Comparison of ENCODE assay signal across 17 cellular contexts in genomic region chr12:3173912-3174311, GRCh38.
DNase-seq lines count a peak whose midpoint lies in the region; ATAC-seq, FAIRE-seq and TF ChIP-seq lines count a peak whose summit lies in the region.
"Had no signal": no experiment of that assay in that cellular context is flagged by ENCODE, and none has a peak within 500 bp of the region (broad histone marks: within the 10 kb centered on the region; RNA-seq: fewer than 3 reads in every experiment).

No MANE protein-coding gene starts in this region.

- H3K9ac ChIP-seq in IMR-90 (ENCODE audit: low read depth, low read length) (no peak overlapping the region), H1 (replicated peaks in 1 of 4; ENCODE audit: extremely low read depth in 1 of 4, low read depth in 3 of 4, low read length in 3 of 4) (no peak overlapping the region), HepG2 (ENCODE audit: insufficient read depth, low read depth, low read length) (no peak overlapping the region)

- FAIRE-seq in H1 (lab: Jason Lieb, UNC): no peak
- FAIRE-seq in HepG2 (lab: Jason Lieb, UNC): no peak
- FAIRE-seq: D721Med, GM12892, GM18507, K562 had no signal

- H2BK120ac ChIP-seq in IMR-90 (ENCODE audit: low read depth, low read length) (no peak overlapping the region), H1 (replicated peaks; ENCODE audit: low read depth, low read length) (no peak overlapping the region)

- TF ChIP-seq RAD21 in IMR-90 (IDR thresholded peaks at IDR 0.05; ENCODE audit: low read length) (no peak), H1 (IDR thresholded peaks at IDR 0.05 in 1 of 2, conservative IDR thresholded peaks at IDR 0.05 in 1 of 2; ENCODE audit: low read depth in 2 of 2, low read length in 2 of 2) (no peak), HepG2 (CRISPR knock-in tag; IDR thresholded peaks at IDR 0.05) (no peak)

- H3K23me2 ChIP-seq in H1 (ENCODE audit: low read depth, low read length): peaks cover 3% of the 10 kb centered on the region; the same call in 1 of the 2 replicates

- BruUV-seq in IMR-90 (replicated peaks; lab: Mats Ljungman, UMichigan): no TSS peak
- no TSS peak for BruUV-seq in HepG2 (replicated peaks; lab: Mats Ljungman, UMichigan)

- no peak overlapping the region for H2AK9ac ChIP-seq in IMR-90 (replicated peaks; ENCODE audit: low read depth, low read length, poor library complexity)

- WGBS in IMR-90 (ENCODE audit: extremely low coverage in 2 of 2, insufficient read length in 1 of 2), 2 experiments: 100% methylated on average over 1 of the region's 5 CpGs; no CpG with 5 or more reads in 1 of the 2 experiments
- WGBS in H1 (ENCODE audit: extremely low coverage in 1 of 2, insufficient coverage in 1 of 2, insufficient read length in 1 of 2, insufficient replicate concordance in 2 of 2, low coverage in 1 of 2, low lambda C conversion rate in 2 of 2, missing lambda C conversion rate in 1 of 2), 2 experiments: 83% methylated on average over 5 of the region's 5 CpGs; no CpG with 5 or more reads in 1 of the 2 experiments
- 86% methylated on average over 5 of the region's 5 CpGs for WGBS in HepG2 (ENCODE audit: low lambda C conversion rate)

- H3K14ac ChIP-seq in IMR-90 (replicated peaks; ENCODE audit: low read depth, low read length) (no peak overlapping the region), H1 (ENCODE audit: insufficient read length) (no peak overlapping the region)

- H3K18ac ChIP-seq in IMR-90 (ENCODE audit: low read depth, low read length) (no peak overlapping the region), H1 (ENCODE audit: extremely low read depth, low read length) (no peak overlapping the region)

- no peaks in the 10 kb centered on the region for H4K20me1 ChIP-seq in IMR-90 (ENCODE audit: insufficient read depth, low read length)
- H4K20me1 ChIP-seq in H1 (replicated peaks in 1 of 2; ENCODE audit: control insufficient read depth in 1 of 2, insufficient read depth in 2 of 2, low read length in 2 of 2): no peaks in the 10 kb centered on the region
- no peaks in the 10 kb centered on the region for H4K20me1 ChIP-seq in HepG2 (ENCODE audit: insufficient read depth, low read length)

- H2AK5ac ChIP-seq in IMR-90 (ENCODE audit: low read depth, low read length) (no peak overlapping the region), H1 (ENCODE audit: low read depth, low read length) (no peak overlapping the region)

- 0 out of 2 replicates have a peak overlapping the region, but pooled peaks have one; percentile 17 for H2BK12ac ChIP-seq in H1 (ENCODE audit: low read depth, low read length)

- H3K27me3 ChIP-seq in IMR-90 (ENCODE audit: control insufficient read depth, insufficient read depth, low read length): no peaks in the 10 kb centered on the region
- H3K27me3 ChIP-seq in H1 (replicated peaks in 1 of 4; ENCODE audit: control insufficient read depth in 3 of 4, extremely low read depth in 1 of 4, insufficient read depth in 3 of 4, low read length in 3 of 4): no peaks in the 10 kb centered on the region
- H3K27me3 ChIP-seq in HepG2 (ENCODE audit: control insufficient read depth in 1 of 2, insufficient read depth in 2 of 2, low read length in 2 of 2): no peaks in the 10 kb centered on the region
- H3K27me3 ChIP-seq: BE2C had no signal

- POLR2A ChIA-PET in IMR-90 (lab: Charles Lee; ENCODE audit: unreplicated experiment): no interaction called here
- POLR2A ChIA-PET in H1 (lab: Charles Lee; ENCODE audit: partially characterized antibody): interaction anchor here (1.5 kb wide), 1 partner anchor 28 kb away, joined by 3 read pairs; no protein-coding TSS in a partner anchor
- POLR2A ChIA-PET in HepG2 (lab: Yijun Ruan, JAX): interaction anchor here (0.7 kb wide), 1 partner anchor 9 kb away, joined by 3 read pairs; no protein-coding TSS in a partner anchor

- H3K23ac ChIP-seq in IMR-90 (ENCODE audit: low read depth, low read length) (no peak overlapping the region), H1 (ENCODE audit: insufficient read length) (no peak overlapping the region)

- H3K36me3 ChIP-seq in IMR-90 (ENCODE audit: control insufficient read depth, insufficient read depth, low read length) (no peaks in the 10 kb centered on the region), H1 (ENCODE audit: control insufficient read depth in 2 of 4, insufficient read depth in 4 of 4, low read length in 3 of 4) (no peaks in the 10 kb centered on the region), HepG2 (replicated peaks in 1 of 2; ENCODE audit: control insufficient read depth in 1 of 2, insufficient read depth in 2 of 2, low read length in 2 of 2) (no peaks in the 10 kb centered on the region; a peak in 1 of 5 replicates)
- H3K36me3 ChIP-seq: BE2C had no signal

- TF ChIP-seq POLR2A in IMR-90 (IDR thresholded peaks at IDR 0.05; ENCODE audit: low read depth, low read length) (no peak), H1 (IDR thresholded peaks at IDR 0.05; ENCODE audit: control extremely low read depth in 1 of 2, low read depth in 2 of 2, low read length in 2 of 2) (no peak), HepG2 (IDR thresholded peaks at IDR 0.05; ENCODE audit: insufficient read depth in 1 of 2, low read depth in 2 of 2, low read length in 2 of 2) (no peak)

- DNase-seq in IMR-90: no peak
- no peak for DNase-seq in H1 (ENCODE audit: low read depth in 1 of 2, low spot score in 2 of 2)
- no peak for DNase-seq in HepG2 (ENCODE audit: low spot score)
- DNase-seq in NAMALWA (ENCODE audit: low spot score): no peak
- DNase-seq: BE2C; C1 segment of cervical spinal cord; Caco-2; CD4-positive, CD25-positive, alpha-beta regulatory T cell; GDM1; GOT3; H9 had no signal

- H3K9me1 ChIP-seq in IMR-90 (ENCODE audit: insufficient read depth, low read length): peaks cover 27% of the 10 kb centered on the region

- H3K4me3 ChIP-seq in IMR-90 (ENCODE audit: insufficient read depth, low read depth, low read length): no peak overlapping the region
- no peak overlapping the region for H3K4me3 ChIP-seq in H1 (ENCODE audit: extremely low read depth in 1 of 4, insufficient read depth in 2 of 4, low read depth in 3 of 4, low read length in 4 of 4)
- no peak overlapping the region for H3K4me3 ChIP-seq in HepG2 (replicated peaks in 1 of 3; ENCODE audit: insufficient read depth in 1 of 3, low read depth in 2 of 3, low read length in 3 of 3)
- H3K4me3 ChIP-seq: K562 had no signal

- H3K9me3 ChIP-seq in IMR-90 (ENCODE audit: control insufficient read depth, insufficient read depth, low read length): no peaks in the 10 kb centered on the region
- no peaks in the 10 kb centered on the region for H3K9me3 ChIP-seq in H1 (ENCODE audit: insufficient read depth in 2 of 2, low read depth in 1 of 2, low read length in 1 of 2)
- no peaks in the 10 kb centered on the region for H3K9me3 ChIP-seq in HepG2 (ENCODE audit: low read length)
- H3K9me3 ChIP-seq: BE2C, Caco-2 had no signal

- H4K8ac ChIP-seq in IMR-90 (ENCODE audit: low read depth in 2 of 2, low read length in 2 of 2) (no peak overlapping the region), H1 (ENCODE audit: extremely low read depth, insufficient read depth, low read length) (no peak overlapping the region; the same call in 1 of the 2 replicates)

- no peaks in the 10 kb centered on the region for H3K79me2 ChIP-seq in H1 (ENCODE audit: control insufficient read depth in 1 of 2, insufficient read depth in 2 of 2, low read length in 2 of 2)
- no peaks in the 10 kb centered on the region for H3K79me2 ChIP-seq in HepG2 (ENCODE audit: insufficient read depth, low read length)

- H3K27ac ChIP-seq in IMR-90 (ENCODE audit: insufficient read depth, low read length) (no peak overlapping the region), H1 (ENCODE audit: low read depth, low read length) (no peak overlapping the region), HepG2 (ENCODE audit: extremely low read length, insufficient read depth, low read length) (no peak overlapping the region)

- H4K5ac ChIP-seq in IMR-90 (ENCODE audit: low read depth, low read length) (no peak overlapping the region), H1 (ENCODE audit: insufficient read length, low read depth, low read length) (no peak overlapping the region)

- no peak overlapping the region for H4K91ac ChIP-seq in IMR-90 (ENCODE audit: insufficient read depth, low read depth, low read length)
- no peak overlapping the region for H4K91ac ChIP-seq in H1 (replicated peaks; ENCODE audit: insufficient read length, low read length)

- H2AFZ ChIP-seq in IMR-90 (replicated peaks; ENCODE audit: low read length, poor library complexity): no peak overlapping the region
- no peak overlapping the region for H2AFZ ChIP-seq in H1 (ENCODE audit: low read length)
- no peak overlapping the region for H2AFZ ChIP-seq in HepG2 (ENCODE audit: low read length)

- dilution Hi-C loops in IMR-90 (cut with HindIII; ENCODE audit: low sequenced_read_pairs, unreplicated experiment): no loop called here

- CTCF ChIA-PET in IMR-90 (lab: Yijun Ruan, JAX): interaction anchor here (1.3 kb wide), 1 partner anchor 12 kb away, joined by 5 read pairs; no protein-coding TSS in a partner anchor
- CTCF ChIA-PET in H1 (lab: Charles Lee; ENCODE audit: partially characterized antibody): interaction anchor here (1.1 to 3.2 kb wide), 6 partner anchors 10 to 101 kb away, joined by 3 to 12 read pairs (median 6); no protein-coding TSS in a partner anchor
- CTCF ChIA-PET in HepG2 (lab: Yijun Ruan, JAX; ENCODE audit: low intra/inter-chr PET ratio, low total read pairs): no interaction called here

- intact Hi-C loops in IMR-90 (cut with micrococcal nuclease) (no loop called here), HepG2 (cut with micrococcal nuclease; ENCODE audit: unreplicated experiment) (no loop called here)

- H3K4ac ChIP-seq in IMR-90 (ENCODE audit: low read depth, low read length) (0 out of 2 replicates have a peak overlapping the region, but pooled peaks have one; percentile 10), H1 (replicated peaks; ENCODE audit: insufficient read length, low read depth, low read length) (no peak overlapping the region)

- H3K79me1 ChIP-seq in IMR-90 (ENCODE audit: low read depth in 1 of 2, low read length in 2 of 2) (peaks cover 15 to 36% of the 10 kb centered on the region in 2 experiments), H1 (ENCODE audit: low read depth, low read length) (peaks cover 4% of the 10 kb centered on the region; the same call in 1 of the 2 replicates)

- no peak overlapping the region for H2BK20ac ChIP-seq in IMR-90 (ENCODE audit: low read depth, low read length)
- H2BK20ac ChIP-seq in H1 (ENCODE audit: low read length): no peak overlapping the region

- TF ChIP-seq EP300 in H1 (IDR thresholded peaks at IDR 0.05; ENCODE audit: borderline replicate concordance in 1 of 2, low read depth in 2 of 2, low read length in 2 of 2) (no peak), HepG2 (IDR thresholded peaks at IDR 0.05; ENCODE audit: low read depth in 2 of 2, low read length in 2 of 2) (no peak), HepG2 (CRISPR knock-in tag; IDR thresholded peaks at IDR 0.05; ENCODE audit: borderline replicate concordance) (no peak)

- H2BK15ac ChIP-seq in IMR-90 (ENCODE audit: low read depth, low read length) (no peak overlapping the region), H1 (ENCODE audit: low read length) (no peak overlapping the region)

- peaks cover 26% of the 10 kb centered on the region for H3K4me1 ChIP-seq in IMR-90 (ENCODE audit: control insufficient read depth, insufficient read depth, low read length)
- peaks cover 5 to 21% (median 17%) of the 10 kb centered on the region in 4 experiments for H3K4me1 ChIP-seq in H1 (replicated peaks in 1 of 4; ENCODE audit: control insufficient read depth in 3 of 4, insufficient read depth in 4 of 4, low read length in 3 of 4)
- H3K4me1 ChIP-seq in HepG2 (ENCODE audit: insufficient read depth, low read length): peaks cover 12% of the 10 kb centered on the region

- TF ChIP-seq CTCF in IMR-90 (conservative IDR thresholded peaks at IDR 0.05; ENCODE audit: low read depth, low read length) (no peak), H1 (IDR thresholded peaks at IDR 0.05; ENCODE audit: control extremely low read depth in 1 of 3, insufficient read depth in 1 of 3, low read depth in 1 of 3, low read length in 3 of 3) (no peak), HepG2 (CRISPR knock-in tag; IDR thresholded peaks at IDR 0.05) (no peak)

- ATAC-seq in IMR-90 (ENCODE audit: low read depth) (no peak), HepG2 (no peak), HG02938 (IDR thresholded peaks at IDR 0.05; ENCODE audit: unreplicated experiment) (no peak), GM19463 (IDR thresholded peaks at IDR 0.05; ENCODE audit: unreplicated experiment) (no peak)
- ATAC-seq: K562 had no signal

- H3K56ac ChIP-seq in IMR-90 (ENCODE audit: extremely low read depth, insufficient read depth, low read length) (no peak overlapping the region), H1 (replicated peaks; ENCODE audit: insufficient read length, low read depth, low read length) (no peak overlapping the region)

- in situ Hi-C loops in IMR-90 (cut with MboI; ENCODE audit: low sequenced_read_pairs): no loop called here
- in situ Hi-C loops in HepG2 (cut with HindIII; ENCODE audit: extremely low pct_ligation_motif_present, low pct_unique_long_range_greater_than_20kb): no loop called here

- no peak overlapping the region for H2BK5ac ChIP-seq in IMR-90 (ENCODE audit: low read depth, low read length, poor library complexity, severe bottlenecking)
- H2BK5ac ChIP-seq in H1 (ENCODE audit: low read depth, low read length): no peak overlapping the region

- H3K4me2 ChIP-seq in IMR-90 (ENCODE audit: low read depth, low read length) (no peak overlapping the region), H1 (ENCODE audit: insufficient read depth in 1 of 2, low read depth in 2 of 2, low read length in 2 of 2) (no peak overlapping the region), HepG2 (ENCODE audit: low read depth, low read length) (no peak overlapping the region)
